ENCODE assay signal across 21 cellular contexts in genomic region chr2:143778981-143779380, GRCh38.
A peak's percentile ranks its signal among the peaks of the same experiment; 100 is the strongest.
DNase-seq lines count a peak whose midpoint lies in the region; ATAC-seq, FAIRE-seq and TF ChIP-seq lines count a peak whose summit lies in the region.
"Had no signal": no experiment of that assay in that cellular context is flagged by ENCODE, and none has a peak within 500 bp of the region (broad histone marks: within the 10 kb centered on the region; RNA-seq: fewer than 3 reads in every experiment).

No MANE protein-coding gene starts in this region.

- TF ChIP-seq POLR2A in K562 (conservative IDR thresholded peaks at IDR 0.05), result no peak

- POLR2A ChIA-PET in K562 (lab: Yijun Ruan, JAX), result no interaction called here

- H3K79me2 ChIP-seq in K562 (ENCODE audit: control insufficient read depth, insufficient read depth, low read length) (no peaks in the 10 kb centered on the region), neural progenitor cell (ENCODE audit: low read depth) (no peaks in the 10 kb centered on the region)

- in situ Hi-C loops in K562 (cut with MboI), result no loop called here

- H3K4me3 ChIP-seq in K562 (no peak overlapping the region), neural progenitor cell (no peak overlapping the region)
- H3K4me3 ChIP-seq: body of pancreas, dorsolateral prefrontal cortex, left lung, psoas muscle, uterus had no signal

- no peak overlapping the region for H3K27ac ChIP-seq in K562 (ENCODE audit: extremely low read depth, low read depth, low read length)
- no peak overlapping the region for H3K27ac ChIP-seq in neural progenitor cell
- no peak overlapping the region for H3K27ac ChIP-seq in caudate nucleus (ENCODE audit: low read depth, low read length)
- H3K27ac ChIP-seq: body of pancreas, dorsolateral prefrontal cortex, left lung, psoas muscle, uterus had no signal

- TF ChIP-seq CTCF in K562 (IDR thresholded peaks at IDR 0.05 in 2 of 3, conservative IDR thresholded peaks at IDR 0.05 in 1 of 3; ENCODE audit: insufficient read depth in 2 of 3, low read depth in 1 of 3, low read length in 3 of 3) (no peak), neural progenitor cell (IDR thresholded peaks at IDR 0.05) (no peak)

- H3K4me1 ChIP-seq in K562 (replicated peaks in 1 of 2; ENCODE audit: control insufficient read depth in 2 of 2, insufficient read depth in 2 of 2, low read length in 2 of 2), result no peaks in the 10 kb centered on the region
- H3K4me1 ChIP-seq in neural progenitor cell, result peaks cover 17% of the 10 kb centered on the region
- H3K4me1 ChIP-seq: body of pancreas, left lung, psoas muscle, uterus had no signal

- peaks cover 3% of the 10 kb centered on the region for H3K27me3 Mint-ChIP-seq in neural progenitor cell (ENCODE audit: insufficient read depth, low read depth)
- H3K27me3 Mint-ChIP-seq: stimulated activated naive CD8-positive, alpha-beta T cell treated with anti-CD3 and anti-CD28 coated beads, Interleukin-15, amount 100 ng/mL, for 72 hours had no signal

- H3K4me1 Mint-ChIP-seq in neural progenitor cell, result peaks cover 18% of the 10 kb centered on the region
- H3K4me1 Mint-ChIP-seq: stimulated activated naive CD8-positive, alpha-beta T cell treated with anti-CD3 and anti-CD28 coated beads, Interleukin-15, amount 100 ng/mL, for 72 hours had no signal

- intact Hi-C loops in K562 (cut with micrococcal nuclease), result no loop called here

- TF ChIP-seq EP300 in K562 (IDR thresholded peaks at IDR 0.05; ENCODE audit: low read length), result no peak

- FAIRE-seq in K562 (lab: Jason Lieb, UNC), result no peak
- FAIRE-seq: H1 had no signal

- CTCF ChIA-PET in K562 (lab: Yijun Ruan, JAX; ENCODE audit: low intra/inter-chr PET ratio), result no interaction called here

- no peak overlapping the region for H3K4me2 ChIP-seq in K562 (ENCODE audit: insufficient read depth, low read length)
- H3K4me2 ChIP-seq in neural progenitor cell, result no peak overlapping the region

- H3K27ac Mint-ChIP-seq in neural progenitor cell, result no peak overlapping the region
- H3K27ac Mint-ChIP-seq: stimulated activated naive CD8-positive, alpha-beta T cell treated with anti-CD3 and anti-CD28 coated beads, Interleukin-15, amount 100 ng/mL, for 72 hours; T-helper 1 cell treated with Interleukin-12 subunit alpha and Interleukin-12 subunit beta and Interleukin-4 antibody, amounts not matched to agents 30 μg/mL and 1 μg/mL, for 36 hours had no signal

- no peak overlapping the region for H3K9ac ChIP-seq in K562 (ENCODE audit: insufficient read depth in 1 of 2, low read depth in 2 of 2, low read length in 2 of 2)
- no peak overlapping the region for H3K9ac ChIP-seq in neural progenitor cell

- H3K4me3 Mint-ChIP-seq in neural progenitor cell, result no peak overlapping the region
- H3K4me3 Mint-ChIP-seq: stimulated activated naive CD8-positive, alpha-beta T cell treated with anti-CD3 and anti-CD28 coated beads, Interleukin-15, amount 100 ng/mL, for 72 hours; T-helper 1 cell treated with Interleukin-12 subunit alpha and Interleukin-12 subunit beta and Interleukin-4 antibody, amounts not matched to agents 30 μg/mL and 1 μg/mL, for 36 hours had no signal

- no peaks in the 10 kb centered on the region for H3K9me3 Mint-ChIP-seq in neural progenitor cell
- H3K9me3 Mint-ChIP-seq: T-helper 1 cell treated with Interleukin-12 subunit alpha and Interleukin-12 subunit beta and Interleukin-4 antibody, amounts not matched to agents 30 μg/mL and 1 μg/mL, for 36 hours had no signal

- H3K27me3 ChIP-seq in K562 (ENCODE audit: control insufficient read depth in 2 of 2, insufficient read depth in 2 of 2, low read length in 2 of 2) (no peaks in the 10 kb centered on the region; a peak in 1 of 5 replicates), neural progenitor cell (no peaks in the 10 kb centered on the region)
- H3K27me3 ChIP-seq: body of pancreas, dorsolateral prefrontal cortex, left lung, uterus had no signal

- H2AFZ ChIP-seq in K562 (ENCODE audit: low read depth, low read length), result no peak overlapping the region
- H2AFZ ChIP-seq in neural progenitor cell (replicated peaks), result peak overlapping the region; percentile 75

- H3K36me3 Mint-ChIP-seq in neural progenitor cell, result no peaks in the 10 kb centered on the region

- no peak for ATAC-seq in K562
- no peak for ATAC-seq in HG03280 (IDR thresholded peaks at IDR 0.05; ENCODE audit: unreplicated experiment)
- ATAC-seq in GM19351 (IDR thresholded peaks at IDR 0.05; ENCODE audit: unreplicated experiment), result no peak
- ATAC-seq: body of pancreas; left lung; psoas muscle; stimulated activated naive CD8-positive, alpha-beta T cell treated with anti-CD3 and anti-CD28 coated beads, Interleukin-15, amount 100 ng/mL, for 72 hours had no signal

- H3K9me1 ChIP-seq in K562 (ENCODE audit: control insufficient read depth, insufficient read depth, low read length), result no peaks in the 10 kb centered on the region

- no peak for TF ChIP-seq RAD21 in K562 (CRISPR knock-in tag; conservative IDR thresholded peaks at IDR 0.05 in 1 of 2, IDR thresholded peaks at IDR 0.05 in 1 of 2)

- DNase-seq in EH (ENCODE audit: low read depth) (peak; percentile 68), HS-5 (ENCODE audit: low read depth) (peak; percentile 59), K562 (ENCODE audit: extremely low read depth in 1 of 4, low spot score in 3 of 4) (no peak), neural progenitor cell (ENCODE audit: low spot score) (peak; percentile 9), caudate nucleus (lab: John Stamatoyannopoulos, UW) (no peak)
- DNase-seq in activated T-cell treated with anti-CD3 and anti-CD28 coated beads, Interleukin-2, amount 50 U/mL, for 1 hour, result no peak
- DNase-seq: activated CD8-positive, alpha-beta memory T cell treated with anti-CD3 and anti-CD28 coated beads, Interleukin-2, amount 50 U/mL, for 48 hours; activated naive CD4-positive, alpha-beta T cell; body of pancreas; dorsolateral prefrontal cortex; left lung; NCI-H1105 treated with DMSO at 0.1 percent for 48 hours; NK-92 treated with Interleukin-12 subunit alpha and Interleukin-12 subunit beta, amount 100 ng/mL, for 24 hours; psoas muscle; SHP77; stimulated activated naive CD8-positive, alpha-beta T cell treated with anti-CD3 and anti-CD28 coated beads, Interleukin-15, amount 100 ng/mL, for 72 hours; uterus had no signal

- WGBS in K562 (ENCODE audit: insufficient coverage, low coverage, missing lambda C conversion rate), result 22% methylated on average over 4 of the region's 4 CpGs

- H3K9me3 ChIP-seq in K562 (replicated peaks; ENCODE audit: control insufficient read depth, insufficient read depth, low read depth, low read length) (no peaks in the 10 kb centered on the region), neural progenitor cell (ENCODE audit: low read depth) (no peaks in the 10 kb centered on the region)
- H3K9me3 ChIP-seq: body of pancreas, left lung, psoas muscle, uterus had no signal

- H3K36me3 ChIP-seq in K562 (ENCODE audit: control insufficient read depth, insufficient read depth, low read length) (no peaks in the 10 kb centered on the region), neural progenitor cell (no peaks in the 10 kb centered on the region)
- H3K36me3 ChIP-seq: left lung, uterus had no signal

- H3F3A ChIP-seq in neural progenitor cell (ENCODE audit: low read depth), result no peaks in the 10 kb centered on the region

- BruUV-seq in K562 (replicated peaks; lab: Mats Ljungman, UMichigan), result no TSS peak

- H4K20me1 ChIP-seq in K562 (replicated peaks; ENCODE audit: control insufficient read depth, insufficient read depth, low read length) (no peaks in the 10 kb centered on the region), neural progenitor cell (ENCODE audit: low read depth) (no peaks in the 10 kb centered on the region)

TF ChIP-seq in K562, 482 proteins besides CTCF, POLR2A, EP300 and RAD21:
- TF ChIP-seq ATF2 (CRISPR knock-in tag; IDR thresholded peaks at IDR 0.05) (no peak), GTF2B (IDR thresholded peaks at IDR 0.05; ENCODE audit: extremely low read depth, insufficient read length) (no peak), HMBOX1 (IDR thresholded peaks at IDR 0.05) (peak; percentile 37; the same call in 1 of the 2 replicates)
TF ChIP-seq in K562: peak in this region for 1.

Comparison
In these comparisons a context has a peak if more than half of its experiments do, and no peak if none do; other contexts are left out.
1. DNase-seq: peak in EH (single experiment), HS-5 (single experiment) and neural progenitor cell (single experiment); none in K562 (0 of 4), activated T-cell treated with anti-CD3 and anti-CD28 coated beads, Interleukin-2, amount 50 U/mL, for 1 hour (single experiment) and caudate nucleus (0 of 61).